21 cellular contexts compared by ENCODE assay signal in genomic region chr5:27875148-27875547, GRCh38.
DNase-seq lines count a peak whose midpoint lies in the region; ATAC-seq, FAIRE-seq and TF ChIP-seq lines count a peak whose summit lies in the region.
"Had no signal": no experiment of that assay in that cellular context is flagged by ENCODE, and none has a peak within 500 bp of the region (broad histone marks: within the 10 kb centered on the region; RNA-seq: fewer than 3 reads in every experiment).

No MANE protein-coding gene starts in this region.

- no peaks in the 10 kb centered on the region for H3F3A ChIP-seq in smooth muscle cell (ENCODE audit: low read depth)

- no peaks in the 10 kb centered on the region for H3K9me3 ChIP-seq in smooth muscle cell (replicated peaks; ENCODE audit: low read depth)
- H3K9me3 ChIP-seq: BE2C had no signal

- H2AFZ ChIP-seq in smooth muscle cell (ENCODE audit: low read depth), result no peak overlapping the region
- H2AFZ ChIP-seq: GM23248 had no signal

- peak; percentile 2 for DNase-seq in ELR (ENCODE audit: low read depth)
- peak; percentile 7 for DNase-seq in HCEC 1CT
- DNase-seq in bronchial epithelial cell (ENCODE audit: low read depth), result peak; percentile 67
- no peak for DNase-seq in smooth muscle cell (lab: John Stamatoyannopoulos, UW; ENCODE audit: unreplicated experiment)
- DNase-seq in UCSD-AML1 (lab: John Stamatoyannopoulos, UW; ENCODE audit: unreplicated experiment), result no peak
- DNase-seq: ACHN; BE2C; C1 segment of cervical spinal cord; CD4-positive, CD25-positive, alpha-beta regulatory T cell; CD8-positive, alpha-beta memory T cell; COR-L47; DMS 273 treated with DMSO at 0.1 percent for 48 hours; DMS79; GF-D8; GM23248; HFFc6; KBM-7 had no signal

- no peaks in the 10 kb centered on the region for H3K4me1 ChIP-seq in smooth muscle cell (ENCODE audit: low read depth)
- H3K4me1 ChIP-seq: BE2C had no signal

- no peak for TF ChIP-seq CTCF in bronchial epithelial cell (IDR thresholded peaks at IDR 0.05; ENCODE audit: insufficient read depth, low read length, severe bottlenecking)
- no peak for TF ChIP-seq CTCF in smooth muscle cell (IDR thresholded peaks at IDR 0.05; ENCODE audit: borderline replicate concordance, insufficient read depth, poor library complexity, severe bottlenecking)

- peak overlapping the region; percentile 35 for H3K27ac ChIP-seq in smooth muscle cell (ENCODE audit: low read depth)
- H3K27ac ChIP-seq: GM23248 had no signal

- H3K36me3 ChIP-seq in bronchial epithelial cell (ENCODE audit: control insufficient read depth, insufficient read depth, low read length) (no peaks in the 10 kb centered on the region), smooth muscle cell (ENCODE audit: low read depth) (no peaks in the 10 kb centered on the region)
- H3K36me3 ChIP-seq: BE2C had no signal

- H3K27me3 ChIP-seq in bronchial epithelial cell (ENCODE audit: control insufficient read depth, insufficient read depth, low read length) (no peaks in the 10 kb centered on the region), smooth muscle cell (ENCODE audit: low read depth) (no peaks in the 10 kb centered on the region)
- H3K27me3 ChIP-seq: BE2C had no signal

- H4K20me1 ChIP-seq in smooth muscle cell (ENCODE audit: low read depth), result no peaks in the 10 kb centered on the region

- no peak overlapping the region for H3K4me3 ChIP-seq in bronchial epithelial cell (ENCODE audit: low read depth, low read length)
- H3K4me3 ChIP-seq in smooth muscle cell, result no peak overlapping the region
- H3K4me3 ChIP-seq: GM23248 had no signal

- ATAC-seq in GM21515 (IDR thresholded peaks at IDR 0.05; ENCODE audit: unreplicated experiment) (no peak), GM18858 (IDR thresholded peaks at IDR 0.05; ENCODE audit: unreplicated experiment) (no peak)
- ATAC-seq: HCT116, HepG2 had no signal

- H3K4me2 ChIP-seq in smooth muscle cell, result no peak overlapping the region

- no peaks in the 10 kb centered on the region for H3K79me2 ChIP-seq in smooth muscle cell (ENCODE audit: low read depth)

- no peak for FAIRE-seq in bronchial epithelial cell (lab: Jason Lieb, UNC)
- FAIRE-seq: HepG2 had no signal

- H3K9ac ChIP-seq in smooth muscle cell (ENCODE audit: low read depth), result no peak overlapping the region
- H3K9ac ChIP-seq: GM23248 had no signal

Comparison
In these comparisons a context has a peak if more than half of its experiments do, and no peak if none do; other contexts are left out.
1. DNase-seq: peak in ELR (single experiment), HCEC 1CT (single experiment) and bronchial epithelial cell (single experiment); none in smooth muscle cell (single experiment) and UCSD-AML1 (single experiment).